In the genomic region with DNA sequence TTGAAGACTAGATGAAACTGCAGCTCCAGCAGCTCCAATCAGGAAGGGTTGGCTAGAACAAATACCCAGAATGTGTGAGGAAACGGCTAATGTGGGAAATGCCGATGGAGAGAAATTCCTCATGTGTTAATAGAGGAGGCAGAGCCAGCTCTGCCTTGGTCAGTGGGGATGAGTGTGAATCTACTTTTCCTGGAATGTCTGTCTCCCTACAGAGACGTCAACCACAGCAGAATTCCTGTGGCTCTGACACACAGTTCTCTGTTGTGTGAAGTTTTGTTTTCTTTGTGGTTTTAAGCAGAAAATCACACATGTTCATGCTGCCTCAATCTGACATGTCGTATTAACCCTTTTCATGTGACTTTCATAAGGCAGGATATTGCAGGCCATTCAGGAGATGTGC, we compare ENCODE assay signal across 1 cellular context.
TF ChIP-seq lines count a peak whose summit lies in the region.

No MANE protein-coding gene starts in this region.

TF ChIP-seq in GM23338, 12 proteins besides CTCF, POLR2A, EP300 and RAD21 (continued from another document):
- TF ChIP-seq, protein P1, sequence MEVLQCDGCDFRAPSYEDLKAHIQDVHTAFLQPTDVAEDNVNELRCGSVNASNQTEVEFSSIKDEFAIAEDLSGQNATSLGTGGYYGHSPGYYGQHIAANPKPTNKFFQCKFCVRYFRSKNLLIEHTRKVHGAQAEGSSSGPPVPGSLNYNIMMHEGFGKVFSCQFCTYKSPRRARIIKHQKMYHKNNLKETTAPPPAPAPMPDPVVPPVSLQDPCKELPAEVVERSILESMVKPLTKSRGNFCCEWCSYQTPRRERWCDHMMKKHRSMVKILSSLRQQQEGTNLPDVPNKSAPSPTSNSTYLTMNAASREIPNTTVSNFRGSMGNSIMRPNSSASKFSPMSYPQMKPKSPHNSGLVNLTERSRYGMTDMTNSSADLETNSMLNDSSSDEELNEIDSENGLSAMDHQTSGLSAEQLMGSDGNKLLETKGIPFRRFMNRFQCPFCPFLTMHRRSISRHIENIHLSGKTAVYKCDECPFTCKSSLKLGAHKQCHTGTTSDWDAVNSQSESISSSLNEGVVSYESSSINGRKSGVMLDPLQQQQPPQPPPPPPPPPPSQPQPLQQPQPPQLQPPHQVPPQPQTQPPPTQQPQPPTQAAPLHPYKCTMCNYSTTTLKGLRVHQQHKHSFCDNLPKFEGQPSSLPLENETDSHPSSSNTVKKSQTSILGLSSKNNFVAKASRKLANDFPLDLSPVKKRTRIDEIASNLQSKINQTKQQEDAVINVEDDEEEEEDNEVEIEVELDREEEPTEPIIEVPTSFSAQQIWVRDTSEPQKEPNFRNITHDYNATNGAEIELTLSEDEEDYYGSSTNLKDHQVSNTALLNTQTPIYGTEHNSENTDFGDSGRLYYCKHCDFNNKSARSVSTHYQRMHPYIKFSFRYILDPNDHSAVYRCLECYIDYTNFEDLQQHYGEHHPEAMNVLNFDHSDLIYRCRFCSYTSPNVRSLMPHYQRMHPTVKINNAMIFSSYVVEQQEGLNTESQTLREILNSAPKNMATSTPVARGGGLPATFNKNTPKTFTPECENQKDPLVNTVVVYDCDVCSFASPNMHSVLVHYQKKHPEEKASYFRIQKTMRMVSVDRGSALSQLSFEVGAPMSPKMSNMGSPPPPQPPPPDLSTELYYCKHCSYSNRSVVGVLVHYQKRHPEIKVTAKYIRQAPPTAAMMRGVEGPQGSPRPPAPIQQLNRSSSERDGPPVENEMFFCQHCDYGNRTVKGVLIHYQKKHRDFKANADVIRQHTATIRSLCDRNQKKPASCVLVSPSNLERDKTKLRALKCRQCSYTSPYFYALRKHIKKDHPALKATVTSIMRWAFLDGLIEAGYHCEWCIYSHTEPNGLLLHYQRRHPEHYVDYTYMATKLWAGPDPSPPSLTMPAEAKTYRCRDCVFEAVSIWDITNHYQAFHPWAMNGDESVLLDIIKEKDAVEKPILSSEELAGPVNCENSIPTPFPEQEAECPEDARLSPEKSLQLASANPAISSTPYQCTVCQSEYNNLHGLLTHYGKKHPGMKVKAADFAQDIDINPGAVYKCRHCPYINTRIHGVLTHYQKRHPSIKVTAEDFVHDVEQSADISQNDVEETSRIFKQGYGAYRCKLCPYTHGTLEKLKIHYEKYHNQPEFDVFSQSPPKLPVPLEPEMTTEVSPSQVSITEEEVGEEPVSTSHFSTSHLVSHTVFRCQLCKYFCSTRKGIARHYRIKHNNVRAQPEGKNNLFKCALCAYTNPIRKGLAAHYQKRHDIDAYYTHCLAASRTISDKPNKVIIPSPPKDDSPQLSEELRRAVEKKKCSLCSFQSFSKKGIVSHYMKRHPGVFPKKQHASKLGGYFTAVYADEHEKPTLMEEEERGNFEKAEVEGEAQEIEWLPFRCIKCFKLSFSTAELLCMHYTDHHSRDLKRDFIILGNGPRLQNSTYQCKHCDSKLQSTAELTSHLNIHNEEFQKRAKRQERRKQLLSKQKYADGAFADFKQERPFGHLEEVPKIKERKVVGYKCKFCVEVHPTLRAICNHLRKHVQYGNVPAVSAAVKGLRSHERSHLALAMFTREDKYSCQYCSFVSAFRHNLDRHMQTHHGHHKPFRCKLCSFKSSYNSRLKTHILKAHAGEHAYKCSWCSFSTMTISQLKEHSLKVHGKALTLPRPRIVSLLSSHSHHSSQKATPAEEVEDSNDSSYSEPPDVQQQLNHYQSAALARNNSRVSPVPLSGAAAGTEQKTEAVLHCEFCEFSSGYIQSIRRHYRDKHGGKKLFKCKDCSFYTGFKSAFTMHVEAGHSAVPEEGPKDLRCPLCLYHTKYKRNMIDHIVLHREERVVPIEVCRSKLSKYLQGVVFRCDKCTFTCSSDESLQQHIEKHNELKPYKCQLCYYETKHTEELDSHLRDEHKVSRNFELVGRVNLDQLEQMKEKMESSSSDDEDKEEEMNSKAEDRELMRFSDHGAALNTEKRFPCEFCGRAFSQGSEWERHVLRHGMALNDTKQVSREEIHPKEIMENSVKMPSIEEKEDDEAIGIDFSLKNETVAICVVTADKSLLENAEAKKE (CRISPR knock-in tag; IDR thresholded peaks at IDR 0.05) = peak; percentile 46; the same call in 1 of the 2 replicates
TF ChIP-seq in GM23338: peak in this region for 1.
